9 cellular contexts compared by ENCODE assay signal in genomic region chr4:141654098-141654497, GRCh38. TPM values are rescaled to one million over a fixed set of nuclear protein-coding genes. Genes with fewer than 3 reads are reported as not detected.
A peak's percentile ranks its signal among the peaks of the same experiment; 100 is the strongest.
DNase-seq lines count a peak whose midpoint lies in the region; ATAC-seq and TF ChIP-seq lines count a peak whose summit lies in the region.
"Had no signal": no experiment of that assay in that cellular context is flagged by ENCODE, and none has a peak within 500 bp of the region (broad histone marks: within the 10 kb centered on the region; RNA-seq: fewer than 3 reads in every experiment).

No MANE protein-coding gene starts in this region.

- TF ChIP-seq CTCF in GM12872 (IDR thresholded peaks at IDR 0.05; ENCODE audit: insufficient read depth, low read depth, low read length) (peak; percentile 34; the same call in 1 of the 3 replicates), Panc1 (IDR thresholded peaks at IDR 0.05) (peak; percentile 57), fibroblast of villous mesenchyme (IDR thresholded peaks at IDR 0.05; ENCODE audit: insufficient read depth, low read depth, low read length) (peak; percentile 59), progenitor cell of endocrine pancreas (IDR thresholded peaks at IDR 0.05; ENCODE audit: unreplicated experiment) (peak; percentile 58), GM20000 (IDR thresholded peaks at IDR 0.05; ENCODE audit: extremely low read depth, missing control alignments) (no peak)

- no peaks in the 10 kb centered on the region for H3K9me3 Mint-ChIP-seq in progenitor cell of endocrine pancreas (ENCODE audit: low read depth)

- H3K4me3 ChIP-seq in Panc1 (ENCODE audit: low read depth in 2 of 2, low read length in 2 of 2) = no peak overlapping the region
- H3K4me3 ChIP-seq in fibroblast of villous mesenchyme (ENCODE audit: low read depth, low read length) = no peak overlapping the region
- H3K4me3 ChIP-seq: coronary artery had no signal

- DNase-seq in Panc1 (ENCODE audit: low read depth, low spot score) (no peak), fibroblast of villous mesenchyme (ENCODE audit: low read depth) (no peak), progenitor cell of endocrine pancreas (ENCODE audit: low spot score, unreplicated experiment) (no peak), SKM-1 (lab: John Stamatoyannopoulos, UW; ENCODE audit: unreplicated experiment) (no peak), 8988T (no peak), GM20000 (ENCODE audit: low spot score) (no peak), HuH-7 (ENCODE audit: low spot score) (no peak)

- H3K36me3 ChIP-seq in Panc1 (ENCODE audit: control insufficient read depth, insufficient read depth, low read length) = no peaks in the 10 kb centered on the region

- H3K27me3 ChIP-seq in Panc1 (ENCODE audit: control insufficient read depth, insufficient read depth, low read length) = no peaks in the 10 kb centered on the region

- POLR2A ChIA-PET in Panc1 (lab: Charles Lee) = no interaction called here

- H3K4me3 Mint-ChIP-seq in progenitor cell of endocrine pancreas (ENCODE audit: low read depth) = no peak overlapping the region

- no TSS peak for BruUV-seq in Panc1 (replicated peaks; lab: Mats Ljungman, UMichigan)

- in situ Hi-C loops in Panc1 (cut with HindIII; ENCODE audit: low pct_unique_long_range_greater_than_20kb, low sequenced_read_pairs) = no loop called here

- H3K4me1 Mint-ChIP-seq in progenitor cell of endocrine pancreas (ENCODE audit: low read depth) = no peaks in the 10 kb centered on the region

- CTCF ChIA-PET in Panc1 (lab: Charles Lee) = no interaction called here

- H3K27ac ChIP-seq in Panc1 (ENCODE audit: low read length) = no peak overlapping the region

- no peaks in the 10 kb centered on the region for H3K36me3 Mint-ChIP-seq in progenitor cell of endocrine pancreas (ENCODE audit: insufficient read depth)

- no peaks in the 10 kb centered on the region for H3K4me1 ChIP-seq in Panc1 (ENCODE audit: control insufficient read depth, insufficient read depth, low read length)

- H3K9me3 ChIP-seq in Panc1 (ENCODE audit: control insufficient read depth, insufficient read depth, low read depth, low read length) = no peaks in the 10 kb centered on the region

- no peak overlapping the region for H3K27ac Mint-ChIP-seq in progenitor cell of endocrine pancreas

- ATAC-seq in Panc1 = peak; percentile 65; the same call in 1 of the 2 replicates

- intact Hi-C loops in Panc1 (cut with micrococcal nuclease; ENCODE audit: unreplicated experiment) = no loop called here

- no peaks in the 10 kb centered on the region for H3K27me3 Mint-ChIP-seq in progenitor cell of endocrine pancreas

RNA-seq across cellular contexts. Expression of gene IL15, which starts 17.7 kb away (rescaled TPM):
- total RNA-seq in Panc1 (2021; ENCODE audit: unreplicated experiment) (2.7 TPM), fibroblast of villous mesenchyme (9.5 and 11.6 TPM in 2 replicates), progenitor cell of endocrine pancreas (0.98 and 1.3 TPM in 2 replicates)
- 1.2 TPM for polyA plus RNA-seq in Panc1 (2012; ENCODE audit: insufficient read length)
